ENCODE assay signal across 11 cellular contexts in genomic region chr19:18675779-18676178, GRCh38. TPM values are rescaled to one million over a fixed set of nuclear protein-coding genes. Genes with fewer than 3 reads are reported as not detected.
DNase-seq lines count a peak whose midpoint lies in the region; ATAC-seq, FAIRE-seq and TF ChIP-seq lines count a peak whose summit lies in the region.
"Had no signal": no experiment of that assay in that cellular context is flagged by ENCODE, and none has a peak within 500 bp of the region (broad histone marks: within the 10 kb centered on the region; RNA-seq: fewer than 3 reads in every experiment).

No MANE protein-coding gene starts in this region.

- no peaks in the 10 kb centered on the region for H4K20me1 ChIP-seq in HepG2 (ENCODE audit: insufficient read depth, low read length)

- H3K9me3 Mint-ChIP-seq in HFFc6: no peaks in the 10 kb centered on the region
- H3K9me3 Mint-ChIP-seq: stimulated activated naive CD8-positive, alpha-beta T cell treated with anti-CD3 and anti-CD28 coated beads, Interleukin-15, Interleukin-2, amounts not matched to agents 100 ng/mL and 50 ng/mL, for 24 hours had no signal

- 84% methylated on average over 3 of the region's 5 CpGs for WGBS in HepG2 (ENCODE audit: low lambda C conversion rate)

- H3K36me3 ChIP-seq in adipocyte (ENCODE audit: control insufficient read depth, insufficient read depth, low read length, severe bottlenecking) (no peaks in the 10 kb centered on the region), HepG2 (replicated peaks in 1 of 2; ENCODE audit: control insufficient read depth in 1 of 2, insufficient read depth in 2 of 2, low read length in 2 of 2) (no peaks in the 10 kb centered on the region)

- TF ChIP-seq CTCF in D721Med (IDR thresholded peaks at IDR 0.05; ENCODE audit: insufficient read depth, missing control alignments) (peak; percentile 33), HFFc6 (IDR thresholded peaks at IDR 0.05) (peak; percentile 72), HepG2 (CRISPR knock-in tag; IDR thresholded peaks at IDR 0.05) (peak; percentile 66)

- H3K27me3 ChIP-seq in adipocyte (replicated peaks; ENCODE audit: control insufficient read depth, insufficient read depth, low read length): no peaks in the 10 kb centered on the region
- H3K27me3 ChIP-seq in HepG2 (ENCODE audit: control insufficient read depth in 1 of 2, insufficient read depth in 2 of 2, low read length in 2 of 2): no peaks in the 10 kb centered on the region; a peak in 1 of 5 replicates

- intact Hi-C loops in HepG2 (cut with micrococcal nuclease; ENCODE audit: unreplicated experiment): loop anchor here (5.0 kb wide), 1 partner anchor 208 kb away; no protein-coding TSS in a partner anchor

- no peak overlapping the region for H3K9ac ChIP-seq in adipocyte (ENCODE audit: low read length)
- no peak overlapping the region for H3K9ac ChIP-seq in HepG2 (ENCODE audit: insufficient read depth, low read depth, low read length)

- POLR2A ChIA-PET in HepG2 (lab: Yijun Ruan, JAX): interaction anchor here (0.9 to 1.2 kb wide), 2 partner anchors 87 to 118 kb away, joined by 3 to 4 read pairs; partner anchors contain the start of gene KXD1

- H3K4me1 ChIP-seq in adipocyte (ENCODE audit: control insufficient read depth, insufficient read depth, low read length): peaks cover 36% of the 10 kb centered on the region
- peaks cover 48% of the 10 kb centered on the region for H3K4me1 ChIP-seq in HepG2 (ENCODE audit: insufficient read depth, low read length)

- no peak overlapping the region for H3K4me3 ChIP-seq in adipocyte (ENCODE audit: low read length)
- H3K4me3 ChIP-seq in HepG2 (replicated peaks in 1 of 3; ENCODE audit: insufficient read depth in 1 of 3, low read depth in 2 of 3, low read length in 3 of 3): no peak overlapping the region

- ATAC-seq in HepG2: no peak

- DNase-seq in D721Med (ENCODE audit: insufficient read length, low spot score) (no peak), HFFc6 (no peak), adipocyte (ENCODE audit: low read depth) (peak; percentile 40), HepG2 (ENCODE audit: low spot score) (no peak), T1000 (lab: John Stamatoyannopoulos, UW) (no peak), GM19239 (ENCODE audit: insufficient read length, low spot score) (no peak), NCI-H2029 (lab: John Stamatoyannopoulos, UW) (no peak)
- no peak for DNase-seq in stimulated activated CD4-positive, alpha-beta T cell treated with anti-CD3 and anti-CD28 coated beads, Interleukin-4, amount 100 ng/mL, for 1 hour
- DNase-seq: NCI-H526 had no signal

- BruUV-seq in HepG2 (replicated peaks; lab: Mats Ljungman, UMichigan): no TSS peak

- CTCF ChIA-PET in HepG2 (lab: Yijun Ruan, JAX; ENCODE audit: low intra/inter-chr PET ratio, low total read pairs): interaction anchor here (2.1 kb wide), 1 partner anchor 206 kb away, joined by 5 read pairs; no protein-coding TSS in a partner anchor

- peaks cover 17% of the 10 kb centered on the region for H3K4me1 Mint-ChIP-seq in HFFc6 (ENCODE audit: low read depth)

- H3K27ac ChIP-seq in HepG2 (ENCODE audit: extremely low read length, insufficient read depth, low read length): no peak overlapping the region

- no peak for TF ChIP-seq POLR2A in HepG2 (IDR thresholded peaks at IDR 0.05; ENCODE audit: insufficient read depth in 1 of 2, low read depth in 2 of 2, low read length in 2 of 2)

- H3K4me2 ChIP-seq in HepG2 (ENCODE audit: low read depth, low read length): no peak overlapping the region

- no peak overlapping the region for H3K27ac Mint-ChIP-seq in HFFc6
- H3K27ac Mint-ChIP-seq: stimulated activated naive CD8-positive, alpha-beta T cell treated with anti-CD3 and anti-CD28 coated beads, Interleukin-15, Interleukin-2, amounts not matched to agents 100 ng/mL and 50 ng/mL, for 24 hours had no signal

- H3K9me3 ChIP-seq in adipocyte (ENCODE audit: control insufficient read depth, low read length) (no peaks in the 10 kb centered on the region), HepG2 (ENCODE audit: low read length) (no peaks in the 10 kb centered on the region)

- H3K4me3 Mint-ChIP-seq in HFFc6: no peak overlapping the region
- H3K4me3 Mint-ChIP-seq: stimulated activated naive CD8-positive, alpha-beta T cell treated with anti-CD3 and anti-CD28 coated beads, Interleukin-15, Interleukin-2, amounts not matched to agents 100 ng/mL and 50 ng/mL, for 24 hours had no signal

- FAIRE-seq in D721Med (lab: Jason Lieb, UNC) (no peak), HepG2 (lab: Jason Lieb, UNC) (no peak), GM19239 (lab: Jason Lieb, UNC) (no peak)
- FAIRE-seq: GM18507 had no signal

- TF ChIP-seq RAD21 in HepG2 (CRISPR knock-in tag; IDR thresholded peaks at IDR 0.05): peak; percentile 47; the same call in 1 of the 2 replicates

- H3K79me2 ChIP-seq in HepG2 (ENCODE audit: insufficient read depth, low read length): no peaks in the 10 kb centered on the region

- in situ Hi-C loops in HepG2 (cut with HindIII; ENCODE audit: extremely low pct_ligation_motif_present, low pct_unique_long_range_greater_than_20kb): loop anchor here (5.0 to 10.0 kb wide), 2 partner anchors 83 to 201 kb away; no protein-coding TSS in a partner anchor

- H3K27me3 Mint-ChIP-seq in HFFc6 (ENCODE audit: insufficient read depth): peaks cover 5% of the 10 kb centered on the region
- H3K27me3 Mint-ChIP-seq: stimulated activated naive CD8-positive, alpha-beta T cell treated with anti-CD3 and anti-CD28 coated beads, Interleukin-15, Interleukin-2, amounts not matched to agents 100 ng/mL and 50 ng/mL, for 24 hours had no signal

- TF ChIP-seq EP300 in HepG2 (IDR thresholded peaks at IDR 0.05; ENCODE audit: low read depth in 2 of 2, low read length in 2 of 2) (no peak), HepG2 (CRISPR knock-in tag; IDR thresholded peaks at IDR 0.05; ENCODE audit: borderline replicate concordance) (no peak)

- H3K36me3 Mint-ChIP-seq in HFFc6 (ENCODE audit: low read depth): no peaks in the 10 kb centered on the region

- H2AFZ ChIP-seq in HepG2 (ENCODE audit: low read length): no peak overlapping the region

TF ChIP-seq in HepG2, 621 proteins besides CTCF, POLR2A, EP300 and RAD21 (continues in another document):
- TF ChIP-seq STAG1 (CRISPR knock-in tag; IDR thresholded peaks at IDR 0.05): peak; percentile 77
- no peak for TF ChIP-seq NR3C1 (CRISPR knock-in tag; IDR thresholded peaks at IDR 0.05)
- no peak for TF ChIP-seq KDM5A (IDR thresholded peaks at IDR 0.05; ENCODE audit: borderline replicate concordance, low read length)
- TF ChIP-seq FIP1L1 (IDR thresholded peaks at IDR 0.05; ENCODE audit: borderline replicate concordance, insufficient read depth, low read depth, low read length): no peak
- no peak for TF ChIP-seq ZBTB7B (CRISPR knock-in tag; IDR thresholded peaks at IDR 0.05)

RNA-seq across cellular contexts. Expression of gene CRTC1, which starts 7.7 kb away (rescaled TPM):
- total RNA-seq in HFFc6 (2021; fragmentation: NEBNext Ultra II Directional; extraction: Animal tissue kit (Norgen Biotek cat#: 25700)): 10 to 100 TPM; 11.8 to 14.5 (median 13.4) TPM
- total RNA-seq in HepG2 (2016; rRNA removed; fragmentation: Illumina TruSeq; extraction: Trizol): 1.3 and 2.0 TPM in 2 replicates
- total RNA-seq in HepG2 (2016; cell fraction: cytosol; rRNA removed; fragmentation: Illumina TruSeq; extraction: Trizol; ENCODE audit: low read depth): 1.1 and 1.4 TPM in 2 replicates
- total RNA-seq in HepG2 (2016; cell fraction: insoluble cytoplasmic fraction; rRNA removed; fragmentation: Illumina TruSeq; extraction: Trizol): 1.7 and 2.3 TPM in 2 replicates
- total RNA-seq in HepG2 (2016; cell fraction: membrane; rRNA removed; fragmentation: Illumina TruSeq; extraction: Trizol): 2.2 TPM in 2 replicates
- 3.1 and 3.5 TPM in 2 replicates for total RNA-seq in HepG2 (2016; cell fraction: nucleus; rRNA removed; fragmentation: Illumina TruSeq; extraction: Trizol)
- 2.7 and 3.2 TPM in 2 replicates for polyA plus RNA-seq in HepG2 (2011; rRNA removed)
- polyA plus RNA-seq in HepG2 (2011; cell fraction: cytosol; rRNA removed): 0.50 and 0.95 TPM in 2 replicates
- polyA plus RNA-seq in HepG2 (2011; cell fraction: nucleus; rRNA removed): 31.6 and 41.4 TPM in 2 replicates
- polyA plus RNA-seq in HepG2 (2012): 6.5 and 6.6 TPM in 2 replicates
- polyA plus RNA-seq in HepG2 (2016; cell fraction: cytosol; fragmentation: Illumina TruSeq; extraction: Trizol; ENCODE audit: low read depth): 2.6 and 2.8 TPM in 2 replicates
- 5.0 and 6.1 TPM in 2 replicates for polyA plus RNA-seq in HepG2 (2016; cell fraction: insoluble cytoplasmic fraction; fragmentation: Illumina TruSeq; extraction: Trizol; ENCODE audit: low read depth)
- polyA plus RNA-seq in HepG2 (2016; cell fraction: membrane; fragmentation: Illumina TruSeq; extraction: Trizol; ENCODE audit: low read depth): 4.2 TPM in 2 replicates
- polyA plus RNA-seq in HepG2 (2016; cell fraction: nucleus; fragmentation: Illumina TruSeq; extraction: Trizol; ENCODE audit: insufficient read depth, low read depth): 17.9 and 20.5 TPM in 2 replicates
- polyA minus RNA-seq in HepG2 (2011; rRNA and poly(A)+ RNA removed; ENCODE audit: low replicate concordance): 1.4 and 2.3 TPM in 2 replicates
- 2.1 and 2.7 TPM in 2 replicates for polyA minus RNA-seq in HepG2 (2011; cell fraction: cytosol; rRNA and poly(A)+ RNA removed)
- 5.2 and 5.5 TPM in 2 replicates for polyA minus RNA-seq in HepG2 (2011; cell fraction: nucleus; rRNA and poly(A)+ RNA removed)

RNA-seq across cellular contexts. Expression of gene KLHL26, which starts 39.0 kb away (rescaled TPM):
- total RNA-seq in HFFc6 (2021; fragmentation: NEBNext Ultra II Directional; extraction: Animal tissue kit (Norgen Biotek cat#: 25700)): 1 to 10 TPM; 3.6 to 9.3 (median 7.4) TPM
- 1.7 and 3.4 TPM in 2 replicates for total RNA-seq in HepG2 (2016; rRNA removed; fragmentation: Illumina TruSeq; extraction: Trizol)
- total RNA-seq in HepG2 (2016; cell fraction: cytosol; rRNA removed; fragmentation: Illumina TruSeq; extraction: Trizol; ENCODE audit: low read depth): 0.30 and 0.35 TPM in 2 replicates
- total RNA-seq in HepG2 (2016; cell fraction: insoluble cytoplasmic fraction; rRNA removed; fragmentation: Illumina TruSeq; extraction: Trizol): 2.3 and 3.2 TPM in 2 replicates
- total RNA-seq in HepG2 (2016; cell fraction: membrane; rRNA removed; fragmentation: Illumina TruSeq; extraction: Trizol): 1.5 TPM in 2 replicates
- total RNA-seq in HepG2 (2016; cell fraction: nucleus; rRNA removed; fragmentation: Illumina TruSeq; extraction: Trizol): 2.7 and 3.4 TPM in 2 replicates
- 1.2 and 1.5 TPM in 2 replicates for polyA plus RNA-seq in HepG2 (2011; rRNA removed)
- 0.91 and 1.1 TPM in 2 replicates for polyA plus RNA-seq in HepG2 (2011; cell fraction: cytosol; rRNA removed)
- 3.2 and 6.3 TPM in 2 replicates for polyA plus RNA-seq in HepG2 (2011; cell fraction: nucleus; rRNA removed)
- polyA plus RNA-seq in HepG2 (2012): 1.5 and 1.8 TPM in 2 replicates
- polyA plus RNA-seq in HepG2 (2016; cell fraction: cytosol; fragmentation: Illumina TruSeq; extraction: Trizol; ENCODE audit: low read depth): 0.21 and 0.23 TPM in 2 replicates
- polyA plus RNA-seq in HepG2 (2016; cell fraction: insoluble cytoplasmic fraction; fragmentation: Illumina TruSeq; extraction: Trizol; ENCODE audit: low read depth): 2.2 and 3.4 TPM in 2 replicates
- polyA plus RNA-seq in HepG2 (2016; cell fraction: membrane; fragmentation: Illumina TruSeq; extraction: Trizol; ENCODE audit: low read depth): 0.58 and 0.76 TPM in 2 replicates
- polyA plus RNA-seq in HepG2 (2016; cell fraction: nucleus; fragmentation: Illumina TruSeq; extraction: Trizol; ENCODE audit: insufficient read depth, low read depth): 5.0 and 5.4 TPM in 2 replicates
- polyA minus RNA-seq in HepG2 (2011; rRNA and poly(A)+ RNA removed; ENCODE audit: low replicate concordance): 3.3 and 11.9 TPM in 2 replicates
- polyA minus RNA-seq in HepG2 (2011; cell fraction: cytosol; rRNA and poly(A)+ RNA removed): 5.0 and 6.3 TPM in 2 replicates
- polyA minus RNA-seq in HepG2 (2011; cell fraction: nucleus; rRNA and poly(A)+ RNA removed): 0.99 and 1.3 TPM in 2 replicates
